1 cellular context compared by ENCODE assay signal in genomic region chr17:7252176-7253043, GRCh38.
A peak's percentile ranks its signal among the peaks of the same experiment; 100 is the strongest.
TF ChIP-seq lines count a peak whose summit lies in the region.

ELP5 (plus strand) TSS chr17:7252215; CDS start chr17:7252551, 336 bp downstream.

TF ChIP-seq in GM12878, 131 proteins besides CTCF, POLR2A, EP300 and RAD21 (continued from another document):
- TF ChIP-seq ZBTB4 (CRISPR knock-in tag; IDR thresholded peaks at IDR 0.05) = no peak
- TF ChIP-seq CBX3 (IDR thresholded peaks at IDR 0.05; ENCODE audit: borderline replicate concordance, low read depth) = no peak
- peak; percentile 79; the same call in 1 of the 2 replicates for TF ChIP-seq STAT1 (conservative IDR thresholded peaks at IDR 0.05)
- TF ChIP-seq POLR2AphosphoS5 (IDR thresholded peaks at IDR 0.05; ENCODE audit: low read length) = peak; percentile 85
- TF ChIP-seq ATF7 (IDR thresholded peaks at IDR 0.05; ENCODE audit: low read depth) = peak; percentile 99
- peak; percentile 5; the same call in 1 of the 2 replicates for TF ChIP-seq CHD2 (IDR thresholded peaks at IDR 0.05; ENCODE audit: borderline replicate concordance, low read depth, low read length)
- TF ChIP-seq POU2F2 (IDR thresholded peaks at IDR 0.05; ENCODE audit: borderline replicate concordance, low read depth, low read length) = peak; percentile 36; the same call in 1 of the 3 replicates
- TF ChIP-seq ZZZ3 (IDR thresholded peaks at IDR 0.05; ENCODE audit: control insufficient read depth, insufficient read length, low read depth) = no peak
- TF ChIP-seq PAX5 (IDR thresholded peaks at IDR 0.05; ENCODE audit: borderline replicate concordance, low read depth, low read length) = peak; percentile 8; the same call in 1 of the 2 replicates
- TF ChIP-seq PKNOX1 (IDR thresholded peaks at IDR 0.05) = no peak; the same call in none of the 2 replicates
- TF ChIP-seq CREB1 (IDR thresholded peaks at IDR 0.05; ENCODE audit: low read depth) = peak; percentile 97
- TF ChIP-seq E4F1 (IDR thresholded peaks at IDR 0.05; ENCODE audit: borderline replicate concordance, partially characterized antibody) = peak; percentile 16
- peak; percentile 86 to 99 for TF ChIP-seq EGR1 (IDR thresholded peaks at IDR 0.05; ENCODE audit: borderline replicate concordance in 1 of 2, low read depth in 2 of 2, low read length in 2 of 2)
- TF ChIP-seq IRF4 (IDR thresholded peaks at IDR 0.05; ENCODE audit: low read depth, low read length) = 0 out of 2 replicates have a peak, but pooled peaks have one; percentile 3
- peak; percentile 69; the same call in 1 of the 2 replicates for TF ChIP-seq SMAD5 (IDR thresholded peaks at IDR 0.05; ENCODE audit: low read depth)
- TF ChIP-seq ATF2 (IDR thresholded peaks at IDR 0.05; ENCODE audit: low read length) = peak; percentile 91
- TF ChIP-seq SPI1 (IDR thresholded peaks at IDR 0.05; ENCODE audit: borderline replicate concordance, insufficient read depth, low read depth, low read length) = peak; percentile 8; the same call in 1 of the 2 replicates
- TF ChIP-seq ZNF687 (IDR thresholded peaks at IDR 0.05) = 0 out of 2 replicates have a peak, but pooled peaks have one; percentile 60
